In the genomic region with DNA sequence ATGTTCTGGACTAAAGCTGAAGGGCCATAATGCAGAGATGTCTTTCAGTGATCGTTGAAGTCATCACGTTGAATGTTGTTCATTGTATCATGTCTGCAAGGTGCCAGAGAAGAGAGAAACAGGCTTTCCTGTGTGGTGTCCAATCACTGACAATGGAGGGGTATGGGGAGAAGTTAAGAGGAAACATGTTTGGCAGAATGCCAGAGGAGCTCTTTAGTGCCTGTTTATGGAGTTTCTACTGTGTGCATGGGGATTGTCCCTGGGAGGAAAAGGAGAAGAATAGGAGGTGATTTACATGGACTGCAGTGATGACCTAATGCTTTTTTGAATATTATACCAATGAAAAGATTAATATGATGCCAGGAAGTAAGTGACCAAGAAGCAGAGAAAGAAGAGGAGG, we compare ENCODE assay signal across 13 cellular contexts. TPM values are rescaled to one million over a fixed set of nuclear protein-coding genes. Genes with fewer than 3 reads are reported as not detected.
DNase-seq lines count a peak whose midpoint lies in the region; ATAC-seq and TF ChIP-seq lines count a peak whose summit lies in the region.
"Had no signal": no experiment of that assay in that cellular context is flagged by ENCODE, and none has a peak within 500 bp of the region (broad histone marks: within the 10 kb centered on the region; RNA-seq: fewer than 3 reads in every experiment).

No MANE protein-coding gene starts in this region.

- peaks cover 0 to 14% (median 5%) of the 10 kb centered on the region in 4 donors for H3K4me1 ChIP-seq in stomach

- H3K27ac ChIP-seq in stomach = no peak overlapping the region
- H3K27ac ChIP-seq: skin epidermis had no signal

- peak; percentile 27; the same call in 1 of the 3 replicates for ATAC-seq in SK-N-SH treated with all-trans-retinoic acid at 6 μM for 48 hours
- ATAC-seq in HG02763 (IDR thresholded peaks at IDR 0.05; ENCODE audit: unreplicated experiment) = no peak

- no peak for TF ChIP-seq EP300 in stomach (IDR thresholded peaks at IDR 0.05)

- intact Hi-C loops in stomach (cut with DNase I; ENCODE audit: low total_unique reads) = no loop called here

- no peaks in the 10 kb centered on the region for H3K9me3 ChIP-seq in stomach

- H3K27ac Mint-ChIP-seq in activated T-cell treated with anti-CD3 and anti-CD28 coated beads, Interleukin-2, amount 50 U/mL, for 24 hours = peak overlapping the region; percentile 6
- H3K27ac Mint-ChIP-seq: nephron had no signal

- TF ChIP-seq POLR2A in stomach (IDR thresholded peaks at IDR 0.05) = no peak

- peaks cover 37% of the 10 kb centered on the region for H3K4me1 Mint-ChIP-seq in activated T-cell treated with anti-CD3 and anti-CD28 coated beads, Interleukin-2, amount 50 U/mL, for 24 hours (ENCODE audit: low read depth)

- no peaks in the 10 kb centered on the region for H3K27me3 Mint-ChIP-seq in activated T-cell treated with anti-CD3 and anti-CD28 coated beads, Interleukin-2, amount 50 U/mL, for 24 hours

- H3K4me3 Mint-ChIP-seq in activated T-cell treated with anti-CD3 and anti-CD28 coated beads, Interleukin-2, amount 50 U/mL, for 24 hours = no peak overlapping the region
- H3K4me3 Mint-ChIP-seq: nephron had no signal

- 71 to 92% (median 81%) methylated on average over 2 of the region's 2 CpGs for WGBS in stomach, 5 donors

- peaks cover 3% of the 10 kb centered on the region for H3K9me3 Mint-ChIP-seq in activated T-cell treated with anti-CD3 and anti-CD28 coated beads, Interleukin-2, amount 50 U/mL, for 24 hours
- H3K9me3 Mint-ChIP-seq: nephron had no signal

- TF ChIP-seq CTCF in stomach (IDR thresholded peaks at IDR 0.05) = no peak

- no peaks in the 10 kb centered on the region for H3K27me3 ChIP-seq in stomach

- DNase-seq in activated T-cell treated with anti-CD3 and anti-CD28 coated beads, Interleukin-2, amount 50 U/mL, for 24 hours = no peak
- DNase-seq in activated T-cell treated with anti-CD3 and anti-CD28 coated beads, Interleukin-2, amount 50 U/mL, for 1 hour = no peak
- peak; percentile 0 for DNase-seq in NCI-H1092 (lab: John Stamatoyannopoulos, UW)
- DNase-seq in lung microvascular endothelial cell (ENCODE audit: low read depth in 2 of 2) = peak; percentile 93 to 94
- no peak for DNase-seq in stomach
- DNase-seq in OCI-M2 (lab: John Stamatoyannopoulos, UW; ENCODE audit: unreplicated experiment) = no peak
- DNase-seq: cerebellar nuclear complex had no signal

- H3K36me3 Mint-ChIP-seq in activated T-cell treated with anti-CD3 and anti-CD28 coated beads, Interleukin-2, amount 50 U/mL, for 24 hours (ENCODE audit: low read depth) = peaks cover 66% of the 10 kb centered on the region

- no peak overlapping the region for H3K4me3 ChIP-seq in stomach
- H3K4me3 ChIP-seq: skin epidermis had no signal

- peaks cover 0 to 33% (median 25%) of the 10 kb centered on the region in 4 donors for H3K36me3 ChIP-seq in stomach

TF ChIP-seq in SK-N-SH treated with all-trans-retinoic acid at 6 μM for 48 hours, 23 proteins besides CTCF, POLR2A, EP300 and RAD21:
- TF ChIP-seq ZNF70 (CRISPR knock-in tag; IDR thresholded peaks at IDR 0.05) = peak; percentile 82
- TF ChIP-seq, protein P1, sequence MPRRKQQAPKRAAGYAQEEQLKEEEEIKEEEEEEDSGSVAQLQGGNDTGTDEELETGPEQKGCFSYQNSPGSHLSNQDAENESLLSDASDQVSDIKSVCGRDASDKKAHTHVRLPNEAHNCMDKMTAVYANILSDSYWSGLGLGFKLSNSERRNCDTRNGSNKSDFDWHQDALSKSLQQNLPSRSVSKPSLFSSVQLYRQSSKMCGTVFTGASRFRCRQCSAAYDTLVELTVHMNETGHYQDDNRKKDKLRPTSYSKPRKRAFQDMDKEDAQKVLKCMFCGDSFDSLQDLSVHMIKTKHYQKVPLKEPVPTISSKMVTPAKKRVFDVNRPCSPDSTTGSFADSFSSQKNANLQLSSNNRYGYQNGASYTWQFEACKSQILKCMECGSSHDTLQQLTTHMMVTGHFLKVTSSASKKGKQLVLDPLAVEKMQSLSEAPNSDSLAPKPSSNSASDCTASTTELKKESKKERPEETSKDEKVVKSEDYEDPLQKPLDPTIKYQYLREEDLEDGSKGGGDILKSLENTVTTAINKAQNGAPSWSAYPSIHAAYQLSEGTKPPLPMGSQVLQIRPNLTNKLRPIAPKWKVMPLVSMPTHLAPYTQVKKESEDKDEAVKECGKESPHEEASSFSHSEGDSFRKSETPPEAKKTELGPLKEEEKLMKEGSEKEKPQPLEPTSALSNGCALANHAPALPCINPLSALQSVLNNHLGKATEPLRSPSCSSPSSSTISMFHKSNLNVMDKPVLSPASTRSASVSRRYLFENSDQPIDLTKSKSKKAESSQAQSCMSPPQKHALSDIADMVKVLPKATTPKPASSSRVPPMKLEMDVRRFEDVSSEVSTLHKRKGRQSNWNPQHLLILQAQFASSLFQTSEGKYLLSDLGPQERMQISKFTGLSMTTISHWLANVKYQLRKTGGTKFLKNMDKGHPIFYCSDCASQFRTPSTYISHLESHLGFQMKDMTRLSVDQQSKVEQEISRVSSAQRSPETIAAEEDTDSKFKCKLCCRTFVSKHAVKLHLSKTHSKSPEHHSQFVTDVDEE (CRISPR knock-in tag; IDR thresholded peaks at IDR 0.05) = no peak

RNA-seq across cellular contexts. Expression of a gene that starts 11.7 kb away (rescaled TPM):
- total RNA-seq in lung microvascular endothelial cell (1.7 TPM in 1 of 2 replicates, not detected in the other), stomach (not detected)
- not detected for polyA plus RNA-seq in stomach
- total RNA-seq: kidney epithelial cell, urinary bladder had no signal
- polyA plus RNA-seq: urinary bladder had no signal

RNA-seq across cellular contexts. Expression of a gene that starts 36.8 kb away (rescaled TPM):
- total RNA-seq in lung microvascular endothelial cell (5.2 and 6.3 TPM in 2 replicates), stomach (100 to 1,000 TPM in 1 of 5 donors, 10 to 100 TPM in 4; 27.2 to 333 (median 50.9) TPM)
- 1 to 10 TPM; 2.1 to 4.6 (median 2.3) TPM for polyA plus RNA-seq in stomach

RNA-seq across cellular contexts. Expression of a gene that starts 36.9 kb away (rescaled TPM):
- total RNA-seq in lung microvascular endothelial cell (30.0 and 30.3 TPM in 2 replicates), stomach (100 to 1,000 TPM in 1 of 5 donors, 10 to 100 TPM in 4; 27.8 to 189 (median 49.6) TPM)
- 100 to 1,000 TPM in 2 of 3 donors, 10 to 100 TPM in 1; 88.9 to 115 (median 113) TPM for polyA plus RNA-seq in stomach

Comparison
In these comparisons a context has a peak if more than half of its experiments do, and no peak if none do; other contexts are left out.
1. DNase-seq: peak in NCI-H1092 (single experiment) and lung microvascular endothelial cell (2 of 2); none in activated T-cell treated with anti-CD3 and anti-CD28 coated beads, Interleukin-2, amount 50 U/mL, for 24 hours (single experiment), activated T-cell treated with anti-CD3 and anti-CD28 coated beads, Interleukin-2, amount 50 U/mL, for 1 hour (single experiment), stomach (single experiment) and OCI-M2 (single experiment).